ENCODE assay signal across 20 cellular contexts in the genomic region with DNA sequence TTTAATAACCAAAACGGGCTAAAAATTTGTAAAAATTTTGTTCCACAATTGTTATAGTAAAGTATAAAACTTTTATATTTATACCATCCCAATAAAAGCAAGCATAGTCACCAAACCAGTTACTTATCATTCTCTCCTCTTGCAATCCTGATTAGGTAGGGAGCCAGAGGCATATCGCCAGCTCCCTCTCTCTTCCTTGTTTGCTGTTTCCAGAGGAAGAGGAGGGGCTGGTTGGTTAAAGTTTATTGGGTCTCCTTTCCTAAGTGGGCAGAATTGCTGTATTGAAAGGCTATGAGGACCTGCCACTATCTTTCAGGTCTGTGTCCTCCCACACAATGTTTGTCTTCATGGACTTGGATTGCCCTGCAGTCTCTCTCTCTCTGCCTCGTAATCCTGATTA.
"Had no signal": no experiment of that assay in that cellular context is flagged by ENCODE, and none has a peak within 500 bp of the region (broad histone marks: within the 10 kb centered on the region; RNA-seq: fewer than 3 reads in every experiment).

No MANE protein-coding gene starts in this region.

- H3K9me3 Mint-ChIP-seq: activated B cell treated with CpG ODN at 0.5 μM for 24 hours; brain; central memory CD8-positive, alpha-beta T cell; immature natural killer cell; stimulated activated memory B cell treated with anti-CD40 and anti-IgM and Interleukin-4, amounts not matched to agents 10 μg/mL and 1 μg/mL and 100 μg/mL, for 72 hours had no signal

- ATAC-seq: activated CD8-positive, alpha-beta memory T cell treated with anti-CD3 and anti-CD28 coated beads, Interleukin-2, amount 10 ng/mL, durations not matched to agents 7 days and 5 days; naive thymus-derived CD4-positive, alpha-beta T cell; stimulated activated memory B cell treated with anti-CD40 and anti-IgM and Interleukin-4, amounts not matched to agents 10 μg/mL and 1 μg/mL and 100 μg/mL, for 72 hours; T-helper 17 cell had no signal

- H3K27me3 ChIP-seq: esophagus muscularis mucosa had no signal

- H3K9ac ChIP-seq: parathyroid adenoma had no signal

- H3K4me3 Mint-ChIP-seq: activated B cell treated with CpG ODN at 0.5 μM for 24 hours; activated CD8-positive, alpha-beta memory T cell treated with anti-CD3 and anti-CD28 coated beads, Interleukin-2, amount 10 ng/mL, durations not matched to agents 7 days and 5 days; activated naive CD8-positive, alpha-beta T cell; brain; central memory CD8-positive, alpha-beta T cell; immature natural killer cell; stimulated activated memory B cell treated with anti-CD40 and anti-IgM and Interleukin-4, amounts not matched to agents 10 μg/mL and 1 μg/mL and 100 μg/mL, for 72 hours; T-helper 17 cell had no signal

- H3K27ac Mint-ChIP-seq: activated B cell treated with CpG ODN at 0.5 μM for 24 hours; activated CD8-positive, alpha-beta memory T cell treated with anti-CD3 and anti-CD28 coated beads, Interleukin-2, amount 10 ng/mL, durations not matched to agents 7 days and 5 days; activated naive CD8-positive, alpha-beta T cell; brain; immature natural killer cell; stimulated activated memory B cell treated with anti-CD40 and anti-IgM and Interleukin-4, amounts not matched to agents 10 μg/mL and 1 μg/mL and 100 μg/mL, for 72 hours; T-helper 17 cell had no signal

- H3K27ac ChIP-seq: esophagus muscularis mucosa, parathyroid adenoma had no signal

- H3K36me3 Mint-ChIP-seq: activated naive CD8-positive, alpha-beta T cell; brain; immature natural killer cell; stimulated activated memory B cell treated with anti-CD40 and anti-IgM and Interleukin-4, amounts not matched to agents 10 μg/mL and 1 μg/mL and 100 μg/mL, for 72 hours had no signal

- H3K4me3 ChIP-seq: esophagus muscularis mucosa had no signal

- DNase-seq: activated B cell treated with CpG ODN at 0.5 μM for 24 hours; activated CD8-positive, alpha-beta memory T cell treated with anti-CD3 and anti-CD28 coated beads, Interleukin-2, amount 10 ng/mL, durations not matched to agents 7 days and 5 days; activated effector memory CD4-positive, alpha-beta T cell treated with anti-CD3 and anti-CD28 coated beads, Interleukin-2, amount 50 U/mL, for 16 hours; activated T-cell treated with anti-CD3 and anti-CD28 coated beads, Interleukin-2, amount 50 U/mL, for 1 hour; amygdala; cortex of kidney; effector CD4-positive, alpha-beta T cell; immature natural killer cell; naive thymus-derived CD4-positive, alpha-beta T cell; SIG-M5; stimulated activated CD4-positive, alpha-beta T cell treated with anti-CD3 and anti-CD28 coated beads, Interleukin-2, amount 100 ng/mL, for 48 hours; substantia nigra; T-helper 17 cell; trophoblast cell had no signal

- H3K9me3 ChIP-seq: esophagus muscularis mucosa had no signal

- H2AFZ ChIP-seq: parathyroid adenoma had no signal

- H3K4me1 Mint-ChIP-seq: activated B cell treated with CpG ODN at 0.5 μM for 24 hours; brain; immature natural killer cell; stimulated activated memory B cell treated with anti-CD40 and anti-IgM and Interleukin-4, amounts not matched to agents 10 μg/mL and 1 μg/mL and 100 μg/mL, for 72 hours had no signal
